8 cellular contexts compared by ENCODE assay signal in genomic region chr6:87756858-87757257, GRCh38. TPM values are rescaled to one million over a fixed set of nuclear protein-coding genes. Genes with fewer than 3 reads are reported as not detected.
DNase-seq lines count a peak whose midpoint lies in the region; ATAC-seq and TF ChIP-seq lines count a peak whose summit lies in the region.

No MANE protein-coding gene starts in this region.

- no peaks in the 10 kb centered on the region for H4K20me1 ChIP-seq in SU-DHL-6 (ENCODE audit: low read depth, low read length)

- H3K36me3 ChIP-seq in SU-DHL-6 (ENCODE audit: low read length) (no peaks in the 10 kb centered on the region), testis (ENCODE audit: low read depth, missing control alignments) (no peaks in the 10 kb centered on the region)

- H3K9me2 ChIP-seq in SU-DHL-6 (replicated peaks; ENCODE audit: insufficient read depth, low read length) = no peaks in the 10 kb centered on the region

- intact Hi-C loops in testis (cut with DNase I; ENCODE audit: low total_unique reads) = no loop called here

- no peaks in the 10 kb centered on the region; the same call in 1 of the 2 replicates for H3K9me3 ChIP-seq in SU-DHL-6 (ENCODE audit: insufficient read depth, low read length)
- no peaks in the 10 kb centered on the region for H3K9me3 ChIP-seq in testis

- TF ChIP-seq CTCF in SU-DHL-6 (IDR thresholded peaks at IDR 0.05; ENCODE audit: insufficient read depth, low read length, poor library complexity, severe bottlenecking) = no peak
- TF ChIP-seq CTCF in testis (IDR thresholded peaks at IDR 0.05) = no peak

- H3K27me3 ChIP-seq in SU-DHL-6 (ENCODE audit: low read length) (no peaks in the 10 kb centered on the region), testis (no peaks in the 10 kb centered on the region)

- H3K79me2 ChIP-seq in SU-DHL-6 (ENCODE audit: insufficient read depth, low read length) = no peaks in the 10 kb centered on the region

- H3F3A ChIP-seq in SU-DHL-6 (ENCODE audit: insufficient read depth) = peaks cover 13% of the 10 kb centered on the region; the same call in 1 of the 2 replicates

- H3K4me3 ChIP-seq in SU-DHL-6 (ENCODE audit: insufficient read depth, low read length, poor library complexity, severe bottlenecking) (no peak overlapping the region), testis (no peak overlapping the region)

- in situ Hi-C loops in ACHN (cut with HindIII; ENCODE audit: low pct_ligation_motif_present, low pct_unique_long_range_greater_than_20kb, low sequenced_read_pairs) = no loop called here

- ATAC-seq in GM19438 (IDR thresholded peaks at IDR 0.05; ENCODE audit: low read depth, unreplicated experiment) (peak; percentile 98), HG03378 (IDR thresholded peaks at IDR 0.05; ENCODE audit: unreplicated experiment) (peak; percentile 99)

- H3K27ac ChIP-seq in SU-DHL-6 (ENCODE audit: low read depth, low read length) = peak overlapping the region; percentile 85
- H3K27ac ChIP-seq in testis = no peak overlapping the region

- H3K4me1 ChIP-seq in testis = peaks cover 17% of the 10 kb centered on the region

- H2AFZ ChIP-seq in SU-DHL-6 (ENCODE audit: low read depth, low read length, severe bottlenecking) = no peak overlapping the region

- 38 to 44% methylated on average over 2 of the region's 2 CpGs for WGBS in testis, 2 donors

- no peak for TF ChIP-seq POLR2A in testis (IDR thresholded peaks at IDR 0.05)

- H3K4me2 ChIP-seq in SU-DHL-6 (ENCODE audit: low read depth, low read length, poor library complexity, severe bottlenecking) = peak overlapping the region; percentile 53

- DNase-seq in EH (ENCODE audit: low read depth) (peak; percentile 73), fibroblast of the conjunctiva (ENCODE audit: low read depth) (peak; percentile 27), testis (no peak), ACHN (no peak)
- DNase-seq in stimulated activated CD8-positive, alpha-beta memory T cell treated with anti-CD3 and anti-CD28 coated beads, Interleukin-4, amount 100 ng/mL, for 48 hours = peak; percentile 55

- peak overlapping the region; percentile 40 for H3K9ac ChIP-seq in SU-DHL-6 (ENCODE audit: low read length)

RNA-seq across cellular contexts. Expression of gene AKIRIN2, which starts 54.8 kb away (rescaled TPM):
- 10 to 100 TPM; 72.5 to 73.5 TPM for total RNA-seq in testis
- polyA plus RNA-seq in testis (ENCODE audit: insufficient read depth, low read depth, low replicate concordance) = 65.2 TPM

Comparison
In these comparisons a context has a peak if more than half of its experiments do, and no peak if none do; other contexts are left out.
1. DNase-seq: peak in EH (single experiment), fibroblast of the conjunctiva (single experiment) and stimulated activated CD8-positive, alpha-beta memory T cell treated with anti-CD3 and anti-CD28 coated beads, Interleukin-4, amount 100 ng/mL, for 48 hours (single experiment); none in testis (single experiment) and ACHN (single experiment).